Comparison of ENCODE assay signal across 8 cellular contexts in the genomic region with DNA sequence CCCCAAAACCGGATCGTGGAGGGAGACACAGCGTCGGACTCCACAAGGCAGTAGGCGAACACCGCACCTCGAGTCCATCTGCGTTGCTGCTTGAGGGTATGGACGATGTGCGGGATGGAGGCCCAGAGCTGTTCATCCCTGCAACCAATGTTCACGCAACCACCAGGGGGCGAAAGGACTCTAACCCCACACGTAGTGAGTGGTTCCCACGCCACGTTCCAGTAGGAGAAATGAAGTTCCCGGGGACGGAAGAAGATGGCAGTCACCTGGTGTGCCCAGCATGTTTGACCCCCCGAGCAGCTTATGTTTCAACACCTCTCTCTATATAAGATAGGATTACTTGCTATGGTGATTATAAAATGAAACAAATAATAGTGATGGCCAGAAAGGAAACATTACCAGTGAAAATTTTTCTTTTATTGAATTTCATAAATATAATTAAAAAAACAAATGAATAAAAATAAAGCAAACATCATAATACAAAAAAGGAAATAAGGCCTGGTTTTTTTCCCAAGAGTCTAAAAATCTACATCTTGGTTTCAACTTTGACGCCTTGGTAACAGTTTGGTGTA.
DNase-seq lines count a peak whose midpoint lies in the region; ATAC-seq and TF ChIP-seq lines count a peak whose summit lies in the region.

No MANE protein-coding gene starts in this region.

- H3K9me3 ChIP-seq in transverse colon, result no peaks in the 10 kb centered on the region

- TF ChIP-seq POLR2A in transverse colon (IDR thresholded peaks at IDR 0.05), result no peak

- TF ChIP-seq EP300 in transverse colon (IDR thresholded peaks at IDR 0.05; ENCODE audit: low read depth), result no peak

- ATAC-seq in GM18511 (IDR thresholded peaks at IDR 0.05; ENCODE audit: unreplicated experiment), result no peak

- H3K36me3 ChIP-seq in transverse colon, result no peaks in the 10 kb centered on the region

- H3K27me3 ChIP-seq in transverse colon, result no peaks in the 10 kb centered on the region

- peak; percentile 70 to 90 (median 75) for TF ChIP-seq CTCF in transverse colon (IDR thresholded peaks at IDR 0.05)

- DNase-seq in Ammon's horn (ENCODE audit: low spot score), result peak; percentile 89
- DNase-seq in GOT3 (lab: John Stamatoyannopoulos, UW), result peak; percentile 49
- peak; percentile 89 for DNase-seq in NCI-H748 (lab: John Stamatoyannopoulos, UW; ENCODE audit: unreplicated experiment)
- DNase-seq in activated T-cell treated with anti-CD3 and anti-CD28 coated beads, Interleukin-2, amount 50 U/mL, for 1 hour, result peak; percentile 36
- DNase-seq in fibroblast of the conjunctiva (ENCODE audit: low read depth), result peak; percentile 61
- DNase-seq in occipital lobe (lab: John Stamatoyannopoulos, UW), result peak; percentile 9
- DNase-seq in transverse colon, result peak; percentile 86

- in situ Hi-C loops in transverse colon (cut with MboI; ENCODE audit: low pct_ligation_motif_present in 1 of 4, low pct_unique_long_range_greater_than_20kb in 1 of 4, low sequenced_read_pairs in 3 of 4), result loop anchor here (10.0 to 25.0 kb wide), 5 partner anchors 351 to 609 kb away; a partner anchor contains a TSS

- 45 to 72% methylated on average over 6 to 19 of the region's 19 CpGs for WGBS in transverse colon (ENCODE audit: low coverage in 1 of 2), 2 donors

- H3K27ac ChIP-seq in transverse colon, result no peak overlapping the region

- H3K4me3 ChIP-seq in transverse colon, result no peak overlapping the region

- intact Hi-C loops in transverse colon (cut with DNase I; ENCODE audit: low total_unique reads), result loop anchor here (5.0 kb wide), 1 partner anchor 611 kb away; no protein-coding TSS in a partner anchor

- H3K4me1 ChIP-seq in transverse colon, result peaks cover 0 to 1% (median 0%) of the 10 kb centered on the region in 4 donors

Comparison
In these comparisons a context has a peak if more than half of its experiments do, and no peak if none do; other contexts are left out.
1. DNase-seq: peak in every context shown above with its lines; median percentile 89 in Ammon's horn; 89 in NCI-H748; 86 in transverse colon; 61 in fibroblast of the conjunctiva; 49 in GOT3; 36 in activated T-cell treated with anti-CD3 and anti-CD28 coated beads, Interleukin-2, amount 50 U/mL, for 1 hour; 9 in occipital lobe.